In the genomic region with DNA sequence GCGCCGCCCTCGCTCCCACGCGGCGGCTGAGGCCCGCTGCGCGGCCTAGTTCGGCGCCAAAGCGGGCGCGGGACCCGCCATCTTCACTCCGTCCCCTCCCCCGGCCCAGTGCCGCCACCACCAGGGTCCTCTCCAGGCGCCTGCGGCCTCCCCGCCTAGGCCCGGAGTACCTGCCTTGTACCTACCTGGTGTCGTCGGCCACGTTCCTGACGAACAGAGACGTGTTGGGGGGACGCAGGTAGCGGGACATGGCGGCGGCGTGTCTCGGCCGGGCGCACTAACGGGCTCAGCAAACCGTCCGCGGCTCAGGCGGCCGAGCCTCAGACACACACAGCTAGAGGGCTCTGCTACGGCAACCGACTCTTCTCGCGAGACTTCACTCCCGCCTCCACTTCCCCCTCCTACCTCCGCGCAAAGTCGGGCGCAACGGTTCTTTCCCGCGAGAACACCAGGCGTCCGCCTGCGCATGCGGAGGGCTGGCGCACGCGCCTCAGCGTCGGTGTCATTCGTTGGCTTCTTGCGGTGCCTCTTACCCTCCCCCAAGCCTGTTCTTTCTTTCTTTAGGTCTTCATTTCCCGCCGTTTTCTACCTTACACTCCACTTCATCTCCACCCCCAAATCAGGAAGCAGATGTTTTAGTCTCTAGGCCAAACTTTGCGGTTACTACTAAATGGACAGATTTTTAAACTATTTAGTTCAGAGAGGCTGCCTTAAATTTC, we compare ENCODE assay signal across 8 cellular contexts. TPM values are rescaled to one million over a fixed set of nuclear protein-coding genes. Genes with fewer than 3 reads are reported as not detected.
A peak's percentile ranks its signal among the peaks of the same experiment; 100 is the strongest.
DNase-seq lines count a peak whose midpoint lies in the region; ATAC-seq and TF ChIP-seq lines count a peak whose summit lies in the region.

A gene (minus strand): TSS at position 322 of the 719 bp plus-strand sequence. CDS start 72 bp downstream, at position 250.

- peak within 1 kb of the TSS; percentile 89 to 100 (median 98) for H3K27ac ChIP-seq in BLaER1 treated with 17β-estradiol and CSF1 and Interleukin-3, amounts not matched to agents 10 nM and 100 nM
- H3K27ac ChIP-seq in colonic mucosa, result peak within 1 kb of the TSS; percentile 95
- peak within 1 kb of the TSS; percentile 98 for H3K27ac ChIP-seq in layer of hippocampus (ENCODE audit: low read depth, low read length)

- intact Hi-C loops in colonic mucosa (cut with DNase I), result no loop called here

- H3K4me1 ChIP-seq in BLaER1 treated with 17β-estradiol and CSF1 and Interleukin-3, amounts not matched to agents 10 nM and 100 nM, result peaks cover 51 to 81% (median 69%) of the 10 kb centered on the region in 10 experiments
- peaks cover 6% of the 10 kb centered on the region for H3K4me1 ChIP-seq in colonic mucosa

- peak; percentile 92 for ATAC-seq in GM19324 (IDR thresholded peaks at IDR 0.05; ENCODE audit: low FRiP score, unreplicated experiment)
- ATAC-seq in HG03469 (IDR thresholded peaks at IDR 0.05; ENCODE audit: unreplicated experiment), result peak; percentile 68

- peaks cover 9 to 38% (median 37%) of the 10 kb centered on the region in 11 experiments; a peak in 21 of 22 replicates for H3K36me3 ChIP-seq in BLaER1 treated with 17β-estradiol and CSF1 and Interleukin-3, amounts not matched to agents 10 nM and 100 nM
- no peaks in the 10 kb centered on the region for H3K36me3 ChIP-seq in colonic mucosa

- peaks cover 29 to 48% (median 43%) of the 10 kb centered on the region in 11 experiments for H4K20me1 ChIP-seq in BLaER1 treated with 17β-estradiol and CSF1 and Interleukin-3, amounts not matched to agents 10 nM and 100 nM

- H3K9ac ChIP-seq in BLaER1 treated with 17β-estradiol and CSF1 and Interleukin-3, amounts not matched to agents 10 nM and 100 nM, result peak within 1 kb of the TSS; percentile 94 to 100 (median 98)
- peak within 1 kb of the TSS; percentile 87 to 97 for H3K9ac ChIP-seq in colonic mucosa (ENCODE audit: low read depth in 2 of 2, low read length in 2 of 2)

- peak within 1 kb of the TSS; percentile 68 to 94 (median 82) for H3K4me3 ChIP-seq in BLaER1 treated with 17β-estradiol and CSF1 and Interleukin-3, amounts not matched to agents 10 nM and 100 nM
- peak within 1 kb of the TSS; percentile 90 for H3K4me3 ChIP-seq in colonic mucosa

- peak within 1 kb of the TSS; percentile 80 to 98 (median 91) for H3K4me2 ChIP-seq in BLaER1 treated with 17β-estradiol and CSF1 and Interleukin-3, amounts not matched to agents 10 nM and 100 nM

- no peaks in the 10 kb centered on the region for H3K27me3 ChIP-seq in BLaER1 treated with 17β-estradiol and CSF1 and Interleukin-3, amounts not matched to agents 10 nM and 100 nM
- H3K27me3 ChIP-seq in colonic mucosa (no peaks in the 10 kb centered on the region), layer of hippocampus (ENCODE audit: control insufficient read depth, insufficient read depth, low read length) (no peaks in the 10 kb centered on the region)

- DNase-seq in NCI-H526 (lab: John Stamatoyannopoulos, UW), result peak; percentile 97 to 99
- peak; percentile 98 for DNase-seq in activated CD4-positive, alpha-beta T cell treated with anti-CD3 and anti-CD28 coated beads for 48 hours
- DNase-seq in colonic mucosa, result peak; percentile 98
- DNase-seq in stimulated activated CD4-positive, alpha-beta T cell treated with anti-CD3 and anti-CD28 coated beads, Interleukin-1b, Interleukin-23, amount 100 ng/mL, for 4 hours (ENCODE audit: low read depth in 2 of 2), result peak; percentile 89 to 97

- no peak for TF ChIP-seq CTCF in colonic mucosa (IDR thresholded peaks at IDR 0.05)

- H3K9me3 ChIP-seq in BLaER1 treated with 17β-estradiol and CSF1 and Interleukin-3, amounts not matched to agents 10 nM and 100 nM (replicated peaks in 1 of 11), result no peaks in the 10 kb centered on the region
- no peaks in the 10 kb centered on the region for H3K9me3 ChIP-seq in colonic mucosa

RNA-seq across cellular contexts. Expression of the gene that starts here (rescaled TPM):
- 100 to 1,000 TPM in 1 of 2 donors, 10 to 100 TPM in 1; 76.8 to 115 TPM for total RNA-seq in colonic mucosa

Comparison
In these comparisons a context has a peak if more than half of its experiments do, and no peak if none do; other contexts are left out.
1. Peak in every context shown above with its lines: DNase-seq, ATAC-seq, H3K4me3 ChIP-seq and H3K27ac ChIP-seq.